ENCODE assay signal across 9 cellular contexts in the genomic region with DNA sequence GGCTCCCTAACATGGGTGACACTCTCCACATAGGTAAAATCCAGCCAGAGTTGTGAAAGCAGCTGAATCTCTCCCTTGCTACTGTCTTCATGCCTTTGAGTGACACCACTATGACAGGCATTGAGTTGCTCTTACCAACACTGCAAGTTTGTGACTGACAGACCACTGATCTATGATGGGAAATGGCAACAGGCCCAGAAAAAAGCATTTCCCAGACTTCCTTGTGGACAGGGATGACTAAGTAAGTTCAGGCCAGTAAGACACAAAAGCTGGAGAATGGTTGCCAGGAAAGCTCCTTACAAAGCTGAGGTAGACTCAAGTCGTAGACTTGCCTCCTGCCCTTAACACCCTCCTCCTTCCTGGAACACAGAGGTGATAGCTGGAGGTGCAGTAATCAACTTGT. TPM values are rescaled to one million over a fixed set of nuclear protein-coding genes. Genes with fewer than 3 reads are reported as not detected.
DNase-seq lines count a peak whose midpoint lies in the region; ATAC-seq and TF ChIP-seq lines count a peak whose summit lies in the region.
"Not testable (repeated sequence)": the region's sequence is repeated elsewhere in the genome, so short reads cannot be mapped to it uniquely, and the experiment has no call there.
"Had no signal": no experiment of that assay in that cellular context is flagged by ENCODE, and none has a peak within 500 bp of the region (broad histone marks: within the 10 kb centered on the region; RNA-seq: fewer than 3 reads in every experiment).

No MANE protein-coding gene starts in this region.

- not testable (repeated sequence) for H3K27me3 ChIP-seq in MG63

- not testable (repeated sequence) for H3K4me3 ChIP-seq in MG63; cardiac fibroblast (replicated peaks in 1 of 2; ENCODE audit: low read depth in 2 of 2, low read length in 2 of 2); fibroblast of pulmonary artery (replicated peaks; ENCODE audit: low read depth, low read length)

- H3K36me3 ChIP-seq in MG63, result not testable (repeated sequence)

- TF ChIP-seq CTCF in cardiac fibroblast (IDR thresholded peaks at IDR 0.05; ENCODE audit: low read depth, low read length); fibroblast of pulmonary artery (IDR thresholded peaks at IDR 0.05; ENCODE audit: low read length, missing control alignments): not testable (repeated sequence)

- ATAC-seq in SK-N-SH treated with all-trans-retinoic acid at 6 μM for 48 hours, result peak; percentile 66

- H3K9me3 ChIP-seq in MG63, result not testable (repeated sequence)

- in situ Hi-C loops in ACHN (cut with HindIII; ENCODE audit: low pct_ligation_motif_present, low pct_unique_long_range_greater_than_20kb, low sequenced_read_pairs), result not testable (repeated sequence)

- DNase-seq in ACHN (peak; percentile 93), HCEC 1CT (peak; percentile 25), MG63 (peak; percentile 5), cardiac fibroblast (ENCODE audit: low read depth in 2 of 2) (peak; percentile 30 to 56), fibroblast of pulmonary artery (ENCODE audit: low read depth) (peak; percentile 59), mesenteric fat pad (ENCODE audit: low spot score) (peak; percentile 8)

RNA-seq across cellular contexts. Expression of gene LRRC61, which starts 20.2 kb away (rescaled TPM):
- total RNA-seq in MG63 (2014; rRNA removed; shearing (Covaris generic); ENCODE audit: low replicate concordance), result not detected in 2 replicates
- total RNA-seq in mesenteric fat pad, result 3.9 TPM
- total RNA-seq: H4, SJSA1 had no signal

RNA-seq across cellular contexts. Expression of gene ACTR3C, which starts 20.4 kb away (rescaled TPM):
- total RNA-seq in MG63 (2014; rRNA removed; shearing (Covaris generic); ENCODE audit: low replicate concordance), result not detected in 2 replicates
- 2.6 TPM for total RNA-seq in mesenteric fat pad
- total RNA-seq: SJSA1 had no signal

RNA-seq across cellular contexts. Expression of gene RARRES2, which starts 38.5 kb away (rescaled TPM):
- total RNA-seq in MG63 (2014; rRNA removed; shearing (Covaris generic); ENCODE audit: low replicate concordance), result not detected in 2 replicates
- 210 TPM for total RNA-seq in mesenteric fat pad
- total RNA-seq: H4, SJSA1 had no signal

Comparison
In these comparisons a context has a peak if more than half of its experiments do, and no peak if none do; other contexts are left out.
1. DNase-seq: peak in every context shown above with its lines; median percentile 93 in ACHN; 59 in fibroblast of pulmonary artery; 43 in cardiac fibroblast; 25 in HCEC 1CT; 8 in mesenteric fat pad; 5 in MG63.
2. RNA of gene RARRES2, which starts 38.5 kb away (total RNA-seq): 210 TPM in mesenteric fat pad (single experiment); not detected in MG63; every median in the first group is over 100 times any median in the second.